ENCODE assay signal across 21 cellular contexts in the genomic region with DNA sequence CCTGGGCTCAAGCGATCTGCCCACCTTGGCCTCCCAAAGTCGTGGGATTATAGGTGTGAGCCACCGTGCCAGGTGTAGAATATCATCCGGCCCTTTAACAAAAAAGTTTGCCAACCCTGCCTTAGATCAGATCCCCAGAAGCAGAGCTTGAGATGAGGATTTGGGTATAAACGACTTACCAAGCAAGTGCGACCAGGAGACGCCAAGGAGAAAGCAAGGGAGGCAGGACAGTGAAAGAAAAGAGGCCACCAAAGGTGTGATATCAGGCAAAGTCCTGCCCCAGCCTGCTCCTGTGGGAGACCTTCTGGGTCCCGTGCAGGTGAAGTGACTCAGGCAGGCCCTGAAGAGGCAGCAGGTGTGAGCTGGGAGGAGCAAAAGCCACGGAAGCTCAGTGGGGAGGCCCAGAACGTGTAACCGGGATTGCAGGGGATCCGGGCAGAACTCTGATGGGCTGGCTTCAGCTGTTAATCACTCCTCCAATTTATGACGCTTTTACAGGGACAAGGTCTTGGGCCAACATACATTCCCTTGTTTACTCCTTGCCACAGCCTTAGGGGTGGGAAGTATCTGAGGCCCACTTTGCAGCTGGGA. TPM values are rescaled to one million over a fixed set of nuclear protein-coding genes. Genes with fewer than 3 reads are reported as not detected.
DNase-seq lines count a peak whose midpoint lies in the region; ATAC-seq, FAIRE-seq and TF ChIP-seq lines count a peak whose summit lies in the region.
"Had no signal": no experiment of that assay in that cellular context is flagged by ENCODE, and none has a peak within 500 bp of the region (broad histone marks: within the 10 kb centered on the region; RNA-seq: fewer than 3 reads in every experiment).

No MANE protein-coding gene starts in this region.

- no peak for FAIRE-seq in keratinocyte (lab: Jason Lieb, UNC)
- FAIRE-seq: astrocyte, D721Med, endothelial cell of umbilical vein had no signal

- intact Hi-C loops in sciatic nerve (cut with DNase I) = no loop called here

- H3K9ac ChIP-seq in keratinocyte (ENCODE audit: control insufficient read depth, extremely low read depth, insufficient read depth, low read length) = no peak overlapping the region

- H3K79me2 ChIP-seq in keratinocyte (ENCODE audit: control insufficient read depth, insufficient read depth, low read length) = no peaks in the 10 kb centered on the region

- H3K27me3 ChIP-seq in H7 (ENCODE audit: control insufficient read depth, insufficient read depth, low read length) (no peaks in the 10 kb centered on the region), RWPE2 (ENCODE audit: insufficient read depth, poor library complexity, severe bottlenecking) (no peaks in the 10 kb centered on the region), keratinocyte (ENCODE audit: control insufficient read depth, extremely low read depth, insufficient read depth, low read length) (no peaks in the 10 kb centered on the region), HAP-1 (ENCODE audit: low read depth) (peaks cover 5% of the 10 kb centered on the region)

- no peak for TF ChIP-seq CTCF in RWPE2 (IDR thresholded peaks at IDR 0.05; ENCODE audit: poor library complexity, severe bottlenecking)
- TF ChIP-seq CTCF in keratinocyte (optimal IDR thresholded peaks at IDR 0.05 in 1 of 3, IDR thresholded peaks at IDR 0.05 in 1 of 3, conservative IDR thresholded peaks at IDR 0.05 in 1 of 3; ENCODE audit: extremely low read depth in 1 of 3, insufficient read depth in 2 of 3, low read length in 3 of 3) = no peak
- TF ChIP-seq CTCF in GM13976 (IDR thresholded peaks at IDR 0.05; ENCODE audit: borderline replicate concordance, control extremely low read depth, extremely low read depth, insufficient read depth, missing control alignments) = no peak

- DNase-seq in H7 = peak; percentile 38
- peak; percentile 38 for DNase-seq in NCI-H2107 (lab: John Stamatoyannopoulos, UW)
- DNase-seq in RWPE2 (ENCODE audit: low spot score) = no peak
- DNase-seq in keratinocyte (ENCODE audit: low read depth, low spot score) = no peak
- no peak for DNase-seq in GM13976 (ENCODE audit: low spot score)
- DNase-seq in sciatic nerve (ENCODE audit: low spot score) = no peak
- DNase-seq in HAP-1 (ENCODE audit: low spot score in 2 of 2) = no peak
- DNase-seq: activated CD4-positive, alpha-beta T cell treated with anti-CD3 and anti-CD28 coated beads, Interleukin-2, amount 50 U/mL, for 48 hours; activated CD8-positive, alpha-beta memory T cell treated with anti-CD3 and anti-CD28 coated beads, Interleukin-2, amount 50 U/mL, for 4 hours; dorsolateral prefrontal cortex; heart left ventricle; KG1; NCI-H2029 treated with DMSO at 0.1 percent for 48 hours; NCI-H774 had no signal

- peak overlapping the region; percentile 2 for H3K4me2 ChIP-seq in keratinocyte (ENCODE audit: control insufficient read depth, extremely low read depth, insufficient read depth, low read depth, low read length)

- dilution Hi-C loops in keratinocyte (cut with MboI; ENCODE audit: extremely low pct_ligation_motif_present, low sequenced_read_pairs) = no loop called here

- H3K27ac ChIP-seq in RWPE2 (ENCODE audit: poor library complexity, severe bottlenecking) = no peak overlapping the region
- no peak overlapping the region for H3K27ac ChIP-seq in keratinocyte (ENCODE audit: control insufficient read depth, insufficient read depth, low read length)
- H3K27ac ChIP-seq: dorsolateral prefrontal cortex, heart left ventricle, skin epidermis, tibial nerve had no signal

- peaks cover 5% of the 10 kb centered on the region for H3K4me1 ChIP-seq in RWPE2 (ENCODE audit: insufficient read depth, poor library complexity, severe bottlenecking)
- peaks cover 13% of the 10 kb centered on the region for H3K4me1 ChIP-seq in keratinocyte (ENCODE audit: control insufficient read depth, extremely low read depth, insufficient read depth, low read length)
- no peaks in the 10 kb centered on the region for H3K4me1 ChIP-seq in HAP-1
- H3K4me1 ChIP-seq: heart left ventricle, tibial nerve had no signal

- H4K20me1 ChIP-seq in keratinocyte (ENCODE audit: control insufficient read depth, extremely low read depth, insufficient read depth, low read length) = no peaks in the 10 kb centered on the region

- H3K9me3 ChIP-seq in RWPE2 (ENCODE audit: severe bottlenecking) (no peaks in the 10 kb centered on the region), keratinocyte (ENCODE audit: control insufficient read depth, low read depth, low read length) (no peaks in the 10 kb centered on the region), HAP-1 (no peaks in the 10 kb centered on the region)
- H3K9me3 ChIP-seq: heart left ventricle, tibial nerve had no signal

- H3K4me3 ChIP-seq in H7 (ENCODE audit: insufficient read depth, low read depth, low read length) (no peak overlapping the region), RWPE2 (ENCODE audit: severe bottlenecking) (no peak overlapping the region), keratinocyte (ENCODE audit: control insufficient read depth in 2 of 3, extremely low read depth in 1 of 3, insufficient read depth in 2 of 3, low read depth in 1 of 3, low read length in 3 of 3) (no peak overlapping the region), HAP-1 (no peak overlapping the region)
- H3K4me3 ChIP-seq: dorsolateral prefrontal cortex, heart left ventricle, skin epidermis, tibial nerve had no signal

- ATAC-seq in RWPE2 (ENCODE audit: low read depth) (0 out of 3 replicates have a peak, but pooled peaks have one; percentile 45), sciatic nerve (no peak)
- ATAC-seq: heart left ventricle had no signal

- in situ Hi-C loops in GM13976 (cut with MboI; ENCODE audit: low sequenced_read_pairs, unreplicated experiment) = no loop called here
- in situ Hi-C loops in HAP-1 (cut with MboI; ENCODE audit: low sequenced_read_pairs) = no loop called here

- H3K36me3 ChIP-seq in H7 (replicated peaks; ENCODE audit: control insufficient read depth, insufficient read depth, low read length) = no peaks in the 10 kb centered on the region
- H3K36me3 ChIP-seq in RWPE2 (ENCODE audit: low read depth) = no peaks in the 10 kb centered on the region
- H3K36me3 ChIP-seq in keratinocyte (ENCODE audit: control insufficient read depth in 2 of 2, extremely low read depth in 1 of 2, insufficient read depth in 2 of 2, low read length in 2 of 2) = no peaks in the 10 kb centered on the region
- H3K36me3 ChIP-seq in HAP-1 (replicated peaks) = no peaks in the 10 kb centered on the region
- H3K36me3 ChIP-seq: heart left ventricle, tibial nerve had no signal

- no peaks in the 10 kb centered on the region for H3K9me1 ChIP-seq in keratinocyte (ENCODE audit: control insufficient read depth, extremely low read depth, insufficient read depth, low read length)

- no peak overlapping the region for H2AFZ ChIP-seq in keratinocyte (ENCODE audit: control insufficient read depth, low read length)

RNA-seq across cellular contexts. Expression of gene CALB2, which starts 14.1 kb away (rescaled TPM):
- 0.30 and 1.0 TPM in 2 replicates for total RNA-seq in H7 (2014; rRNA removed; shearing (Covaris generic))
- polyA plus RNA-seq in keratinocyte = 0.39 to 1.4 TPM (median 1.2 TPM) in 3 replicates
- polyA plus RNA-seq in keratinocyte (2011; ENCODE audit: low read depth) = 16.9 TPM
- 0.62 and 0.92 TPM in 2 replicates for polyA plus RNA-seq in keratinocyte (2011; cell fraction: cytosol; rRNA removed)
- polyA plus RNA-seq in keratinocyte (2011; cell fraction: nucleus; rRNA removed) = 0.60 and 1.0 TPM in 2 replicates
- 0.89 and 8.8 TPM in 2 replicates for polyA plus RNA-seq in keratinocyte (2012; ENCODE audit: low replicate concordance)
- polyA minus RNA-seq in keratinocyte = 0.35 TPM in 1 of 3 replicates, not detected in the others
- polyA minus RNA-seq in keratinocyte (2011; cell fraction: cytosol; rRNA and poly(A)+ RNA removed) = not detected
- 0.39 and 3.7 TPM in 2 replicates for polyA minus RNA-seq in keratinocyte (2011; cell fraction: nucleus; rRNA and poly(A)+ RNA removed)
- total RNA-seq in sciatic nerve = 2.8 TPM
- total RNA-seq: activated T-helper 2 cell treated with anti-CD3 and anti-CD28 coated beads, Interferon-gamma antibody, Interleukin-2, Interleukin-4, amounts not matched to agents 10 μg/mL and 5 μg/mL and 100 μg/mL, durations not matched to agents 14 hours and 24 hours and 36 hours; endothelial cell of umbilical vein had no signal
- polyA plus RNA-seq: CD14-positive monocyte, endothelial cell of umbilical vein had no signal

RNA-seq across cellular contexts. Expression of gene CMTR2, which starts 55.2 kb away (rescaled TPM):
- total RNA-seq in H7 (2014; rRNA removed; shearing (Covaris generic)) = 19.8 and 25.0 TPM in 2 replicates
- 18.0 to 37.9 TPM (median 26.5 TPM) in 3 replicates for polyA plus RNA-seq in keratinocyte
- polyA plus RNA-seq in keratinocyte (2011; ENCODE audit: low read depth) = 11.4 TPM
- polyA plus RNA-seq in keratinocyte (2011; cell fraction: cytosol; rRNA removed) = 9.1 and 23.0 TPM in 2 replicates
- 29.2 and 41.2 TPM in 2 replicates for polyA plus RNA-seq in keratinocyte (2011; cell fraction: nucleus; rRNA removed)
- polyA plus RNA-seq in keratinocyte (2012; ENCODE audit: low replicate concordance) = 13.2 and 13.7 TPM in 2 replicates
- polyA minus RNA-seq in keratinocyte = 4.4 to 28.7 TPM (median 21.5 TPM) in 3 replicates
- polyA minus RNA-seq in keratinocyte (2011; cell fraction: cytosol; rRNA and poly(A)+ RNA removed) = 18.8 TPM
- 21.5 and 31.8 TPM in 2 replicates for polyA minus RNA-seq in keratinocyte (2011; cell fraction: nucleus; rRNA and poly(A)+ RNA removed)
- 14.9 TPM for total RNA-seq in sciatic nerve

Comparison
In these comparisons a context has a peak if more than half of its experiments do, and no peak if none do; other contexts are left out.
1. DNase-seq: peak in H7 (single experiment) and NCI-H2107 (single experiment); none in RWPE2 (single experiment), keratinocyte (single experiment), GM13976 (single experiment), sciatic nerve (single experiment) and HAP-1 (0 of 2).